ENCODE assay signal across 1 cellular context in genomic region chr21:28885853-28886177, GRCh38.
TF ChIP-seq lines count a peak whose summit lies in the region.

No MANE protein-coding gene starts in this region.

TF ChIP-seq in H1, 55 proteins besides CTCF, POLR2A, EP300 and RAD21 (continued from another document):
- TF ChIP-seq EZH2 (IDR thresholded peaks at IDR 0.05; ENCODE audit: low read depth, low read length, severe bottlenecking) (no peak), RXRA (IDR thresholded peaks at IDR 0.05; ENCODE audit: insufficient read depth, low read depth, low read length) (no peak), CBX8 (IDR thresholded peaks at IDR 0.05; ENCODE audit: borderline replicate concordance, low read depth, low read length) (no peak), SP2 (IDR thresholded peaks at IDR 0.05; ENCODE audit: low read length) (no peak)
